12 cellular contexts compared by ENCODE assay signal in the genomic region with DNA sequence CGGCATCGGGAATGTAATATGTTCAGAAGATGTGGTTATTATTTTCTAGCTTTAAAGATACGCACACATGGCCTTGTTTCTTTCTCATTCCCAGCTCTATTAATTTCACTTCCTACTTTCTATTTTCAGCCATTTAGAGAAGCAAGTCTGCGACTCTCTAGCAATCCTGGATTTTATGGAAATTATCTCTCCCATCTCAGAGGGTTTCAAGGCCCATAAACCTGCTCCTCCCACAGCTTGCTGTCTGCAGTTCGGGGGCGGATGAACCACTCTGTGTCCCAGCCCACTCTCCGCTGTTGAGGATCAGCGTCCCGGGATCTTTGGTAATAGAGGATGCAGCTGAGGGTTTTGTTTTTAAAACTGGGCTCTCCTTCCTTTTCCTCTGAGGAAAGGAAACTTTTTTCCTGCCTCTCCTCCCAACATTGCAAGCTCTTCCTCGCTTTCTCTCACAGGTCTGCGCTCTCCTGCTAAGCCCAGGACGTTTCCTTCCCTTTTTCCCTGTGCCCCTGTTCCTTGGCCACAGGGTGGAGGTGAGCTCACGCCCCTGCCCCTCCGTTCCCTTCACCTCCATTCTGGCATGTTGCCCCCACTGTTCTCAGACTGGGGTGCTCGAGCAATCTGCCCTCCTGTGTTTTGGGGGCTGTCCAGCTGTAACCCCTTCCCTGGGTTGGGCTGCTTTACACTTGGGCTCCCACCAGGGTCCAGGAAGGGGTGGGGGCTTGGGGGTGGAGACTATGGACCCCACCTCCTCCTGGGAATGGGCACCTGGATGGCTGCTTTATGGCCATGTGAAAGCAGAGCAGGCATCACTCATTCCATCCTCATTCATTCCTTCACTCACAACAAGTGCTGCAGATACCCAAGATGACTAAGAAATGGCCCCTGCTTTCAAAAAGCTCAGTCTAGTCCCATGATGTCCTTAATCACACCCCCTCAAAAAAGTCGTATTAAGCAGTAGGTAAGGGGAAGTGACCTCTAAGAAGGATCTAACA. TPM values are rescaled to one million over a fixed set of nuclear protein-coding genes. Genes with fewer than 3 reads are reported as not detected.
DNase-seq lines count a peak whose midpoint lies in the region; ATAC-seq, FAIRE-seq and TF ChIP-seq lines count a peak whose summit lies in the region.
"Had no signal": no experiment of that assay in that cellular context is flagged by ENCODE, and none has a peak within 500 bp of the region (broad histone marks: within the 10 kb centered on the region; RNA-seq: fewer than 3 reads in every experiment).

No MANE protein-coding gene starts in this region.

- H3K4me1 Mint-ChIP-seq in stimulated activated memory B cell treated with anti-CD40 and anti-IgM and Interleukin-4, amounts not matched to agents 10 μg/mL and 1 μg/mL and 100 μg/mL, for 72 hours: peaks cover 13% of the 10 kb centered on the region

- TF ChIP-seq EP300 in ovary (IDR thresholded peaks at IDR 0.05): no peak

- H3K9ac ChIP-seq in iPS-20b (ENCODE audit: low read depth, low read length): peak overlapping the region; percentile 47; the same call in 1 of the 2 replicates

- TF ChIP-seq CTCF in D721Med (IDR thresholded peaks at IDR 0.05; ENCODE audit: insufficient read depth, missing control alignments): no peak
- TF ChIP-seq CTCF in ovary (IDR thresholded peaks at IDR 0.05): no peak

- peak overlapping the region; percentile 69 for H3K4me3 ChIP-seq in iPS-20b (ENCODE audit: low read length)
- H3K4me3 ChIP-seq in ovary: no peak overlapping the region
- H3K4me3 ChIP-seq: testis had no signal

- peak; percentile 31 for ATAC-seq in stimulated activated memory B cell treated with anti-CD40 and anti-IgM and Interleukin-4, amounts not matched to agents 10 μg/mL and 1 μg/mL and 100 μg/mL, for 72 hours
- ATAC-seq: activated naive CD8-positive, alpha-beta T cell treated with anti-CD3 and anti-CD28 coated beads, Interleukin-2, amount 50 U/mL, for 24 hours; left lobe of liver had no signal

- H3K4me3 Mint-ChIP-seq in stimulated activated memory B cell treated with anti-CD40 and anti-IgM and Interleukin-4, amounts not matched to agents 10 μg/mL and 1 μg/mL and 100 μg/mL, for 72 hours: peak overlapping the region; percentile 11
- H3K4me3 Mint-ChIP-seq: activated naive CD8-positive, alpha-beta T cell treated with anti-CD3 and anti-CD28 coated beads, Interleukin-2, amount 50 U/mL, for 24 hours had no signal

- intact Hi-C loops in ovary (cut with DNase I): no loop called here

- H3K27ac Mint-ChIP-seq in stimulated activated memory B cell treated with anti-CD40 and anti-IgM and Interleukin-4, amounts not matched to agents 10 μg/mL and 1 μg/mL and 100 μg/mL, for 72 hours: peak overlapping the region; percentile 19
- H3K27ac Mint-ChIP-seq: activated naive CD8-positive, alpha-beta T cell treated with anti-CD3 and anti-CD28 coated beads, Interleukin-2, amount 50 U/mL, for 24 hours had no signal

- DNase-seq in SIG-M5 treated with dmso at 0.1 percent for 504 hours (lab: John Stamatoyannopoulos, UW; ENCODE audit: unreplicated experiment) (peak; percentile 67), SIG-M5 (lab: John Stamatoyannopoulos, UW) (no peak), SKM-1 treated with dmso at 0.1 percent for 144 hours (lab: John Stamatoyannopoulos, UW; ENCODE audit: unreplicated experiment) (peak; percentile 34), NCI-H510A (lab: John Stamatoyannopoulos, UW) (no peak), D721Med (ENCODE audit: insufficient read length, low spot score) (no peak), ovary (no peak)
- DNase-seq: activated naive CD8-positive, alpha-beta T cell treated with anti-CD3 and anti-CD28 coated beads, Interleukin-2, amount 50 U/mL, for 24 hours; testis had no signal

- peaks cover 4% of the 10 kb centered on the region; the same call in 1 of the 2 replicates for H3K4me1 ChIP-seq in iPS-20b (ENCODE audit: insufficient read depth, low read length)
- peaks cover 2% of the 10 kb centered on the region for H3K4me1 ChIP-seq in ovary (ENCODE audit: insufficient read depth)

- H3K36me3 Mint-ChIP-seq in stimulated activated memory B cell treated with anti-CD40 and anti-IgM and Interleukin-4, amounts not matched to agents 10 μg/mL and 1 μg/mL and 100 μg/mL, for 72 hours: no peaks in the 10 kb centered on the region

- no peak for TF ChIP-seq POLR2A in ovary (IDR thresholded peaks at IDR 0.05)

- WGBS in ovary, 3 donors: 9 to 12% (median 12%) methylated on average over 16 of the region's 16 CpGs

- H3K27ac ChIP-seq in iPS-20b (ENCODE audit: low read length): no peak overlapping the region
- H3K27ac ChIP-seq in ovary: no peak overlapping the region
- H3K27ac ChIP-seq: testis had no signal

- H3K9me3 Mint-ChIP-seq in stimulated activated memory B cell treated with anti-CD40 and anti-IgM and Interleukin-4, amounts not matched to agents 10 μg/mL and 1 μg/mL and 100 μg/mL, for 72 hours: no peaks in the 10 kb centered on the region
- H3K9me3 Mint-ChIP-seq: activated naive CD8-positive, alpha-beta T cell treated with anti-CD3 and anti-CD28 coated beads, Interleukin-2, amount 50 U/mL, for 24 hours had no signal

- H3K27me3 ChIP-seq in iPS-20b (ENCODE audit: insufficient read depth, low read length) (no peaks in the 10 kb centered on the region; the same call in 1 of the 2 replicates), ovary (no peaks in the 10 kb centered on the region)
- H3K27me3 ChIP-seq: testis had no signal

- no peak for FAIRE-seq in D721Med (lab: Jason Lieb, UNC)
- FAIRE-seq: A204.1 had no signal

- peaks cover 17% of the 10 kb centered on the region for H3K27me3 Mint-ChIP-seq in stimulated activated memory B cell treated with anti-CD40 and anti-IgM and Interleukin-4, amounts not matched to agents 10 μg/mL and 1 μg/mL and 100 μg/mL, for 72 hours

- no peaks in the 10 kb centered on the region for H3K36me3 ChIP-seq in iPS-20b (ENCODE audit: insufficient read depth, low read depth, low read length)
- H3K36me3 ChIP-seq in ovary: no peaks in the 10 kb centered on the region

- H3K9me3 ChIP-seq in iPS-20b (ENCODE audit: insufficient read depth, low read depth, low read length) (no peaks in the 10 kb centered on the region), ovary (no peaks in the 10 kb centered on the region)
- H3K9me3 ChIP-seq: testis had no signal

RNA-seq across cellular contexts. Expression of gene ZBTB9, which starts 54.9 kb away (rescaled TPM):
- 10 to 100 TPM in 3 of 7 donors, 1 to 10 TPM in 4; 2.4 to 13.5 (median 8.8) TPM for total RNA-seq in ovary
- polyA plus RNA-seq in ovary: 10 to 100 TPM in 1 of 2 donors, 1 to 10 TPM in 1; 5.5 to 10.8 TPM

Comparison
In these comparisons a context has a peak if more than half of its experiments do, and no peak if none do; other contexts are left out.
1. DNase-seq: peak in SIG-M5 treated with dmso at 0.1 percent for 504 hours (single experiment) and SKM-1 treated with dmso at 0.1 percent for 144 hours (single experiment); none in SIG-M5 (single experiment), NCI-H510A (single experiment), D721Med (single experiment) and ovary (0 of 5).